9 cellular contexts compared by ENCODE assay signal in genomic region chr14:83071888-83072501, GRCh38.
A peak's percentile ranks its signal among the peaks of the same experiment; 100 is the strongest.
DNase-seq lines count a peak whose midpoint lies in the region; TF ChIP-seq lines count a peak whose summit lies in the region.
"Had no signal": no experiment of that assay in that cellular context is flagged by ENCODE, and none has a peak within 500 bp of the region (broad histone marks: within the 10 kb centered on the region; RNA-seq: fewer than 3 reads in every experiment).

No MANE protein-coding gene starts in this region.

- no peaks in the 10 kb centered on the region for H3K9me2 ChIP-seq in Loucy (replicated peaks; ENCODE audit: low read depth, low read length)

- H2AFZ ChIP-seq in Loucy (ENCODE audit: low read length) = peak overlapping the region; percentile 96

- H3K27me3 Mint-ChIP-seq in activated T-helper 1 cell treated with anti-CD3 and anti-CD28 coated beads, Interleukin-12 subunit alpha, Interleukin-12 subunit beta, Interleukin-2, Interleukin-4 antibody, amounts not matched to agents 30 ng/mL and 10 ng/mL and 1 ng/mL, durations not matched to agents 14 hours and 24 hours and 36 hours (ENCODE audit: insufficient read depth) = no peaks in the 10 kb centered on the region
- no peaks in the 10 kb centered on the region for H3K27me3 Mint-ChIP-seq in activated naive CD8-positive, alpha-beta T cell treated with anti-CD3 and anti-CD28 coated beads for 36 hours
- H3K27me3 Mint-ChIP-seq: CD4-positive, alpha-beta memory T cell had no signal

- no peaks in the 10 kb centered on the region for H4K20me1 ChIP-seq in Loucy (ENCODE audit: insufficient read depth, low read length, poor library complexity, severe bottlenecking)

- H3K27ac Mint-ChIP-seq in activated T-helper 1 cell treated with anti-CD3 and anti-CD28 coated beads, Interleukin-12 subunit alpha, Interleukin-12 subunit beta, Interleukin-2, Interleukin-4 antibody, amounts not matched to agents 30 ng/mL and 10 ng/mL and 1 ng/mL, durations not matched to agents 14 hours and 24 hours and 36 hours = no peak overlapping the region
- no peak overlapping the region for H3K27ac Mint-ChIP-seq in activated naive CD8-positive, alpha-beta T cell treated with anti-CD3 and anti-CD28 coated beads for 36 hours
- H3K27ac Mint-ChIP-seq: CD4-positive, alpha-beta memory T cell had no signal

- H3K79me2 ChIP-seq in Loucy (ENCODE audit: insufficient read depth, low read length) = no peaks in the 10 kb centered on the region

- H3K4me3 Mint-ChIP-seq in activated T-helper 1 cell treated with anti-CD3 and anti-CD28 coated beads, Interleukin-12 subunit alpha, Interleukin-12 subunit beta, Interleukin-2, Interleukin-4 antibody, amounts not matched to agents 30 ng/mL and 10 ng/mL and 1 ng/mL, durations not matched to agents 14 hours and 24 hours and 36 hours = no peak overlapping the region
- no peak overlapping the region for H3K4me3 Mint-ChIP-seq in activated naive CD8-positive, alpha-beta T cell treated with anti-CD3 and anti-CD28 coated beads for 36 hours
- H3K4me3 Mint-ChIP-seq: CD4-positive, alpha-beta memory T cell had no signal

- H3K4me1 ChIP-seq in Loucy (ENCODE audit: insufficient read depth, low read length, poor library complexity, severe bottlenecking) (no peaks in the 10 kb centered on the region), adipocyte (ENCODE audit: control insufficient read depth, insufficient read depth, low read length) (no peaks in the 10 kb centered on the region)

- H3K4me1 Mint-ChIP-seq in activated T-helper 1 cell treated with anti-CD3 and anti-CD28 coated beads, Interleukin-12 subunit alpha, Interleukin-12 subunit beta, Interleukin-2, Interleukin-4 antibody, amounts not matched to agents 30 ng/mL and 10 ng/mL and 1 ng/mL, durations not matched to agents 14 hours and 24 hours and 36 hours (ENCODE audit: low read depth) = no peaks in the 10 kb centered on the region
- H3K4me1 Mint-ChIP-seq in activated naive CD8-positive, alpha-beta T cell treated with anti-CD3 and anti-CD28 coated beads for 36 hours = no peaks in the 10 kb centered on the region
- H3K4me1 Mint-ChIP-seq: CD4-positive, alpha-beta memory T cell had no signal

- peak; percentile 63 for TF ChIP-seq CTCF in Loucy (conservative IDR thresholded peaks at IDR 0.05; ENCODE audit: low read length)

- no peaks in the 10 kb centered on the region for H3K36me3 Mint-ChIP-seq in activated T-helper 1 cell treated with anti-CD3 and anti-CD28 coated beads, Interleukin-12 subunit alpha, Interleukin-12 subunit beta, Interleukin-2, Interleukin-4 antibody, amounts not matched to agents 30 ng/mL and 10 ng/mL and 1 ng/mL, durations not matched to agents 14 hours and 24 hours and 36 hours (ENCODE audit: low read depth)
- H3K36me3 Mint-ChIP-seq in activated naive CD8-positive, alpha-beta T cell treated with anti-CD3 and anti-CD28 coated beads for 36 hours = no peaks in the 10 kb centered on the region
- H3K36me3 Mint-ChIP-seq: CD4-positive, alpha-beta memory T cell had no signal

- H3K36me3 ChIP-seq in Loucy (ENCODE audit: insufficient read depth, low read length) (no peaks in the 10 kb centered on the region), adipocyte (ENCODE audit: control insufficient read depth, insufficient read depth, low read length, severe bottlenecking) (no peaks in the 10 kb centered on the region)

- H3K4me3 ChIP-seq in Loucy (ENCODE audit: low read length, poor library complexity, severe bottlenecking) (peak overlapping the region; percentile 60), adipocyte (ENCODE audit: low read length) (no peak overlapping the region)

- H3K9me3 ChIP-seq in Loucy (ENCODE audit: insufficient read depth, low read depth, low read length) = no peaks in the 10 kb centered on the region
- H3K9me3 ChIP-seq in adipocyte (ENCODE audit: control insufficient read depth, low read length) = peaks cover 8% of the 10 kb centered on the region

- peak; percentile 23 for DNase-seq in SKM-1 treated with dmso at 0.1 percent for 144 hours (lab: John Stamatoyannopoulos, UW; ENCODE audit: unreplicated experiment)
- no peak for DNase-seq in SKM-1 (lab: John Stamatoyannopoulos, UW; ENCODE audit: unreplicated experiment)
- DNase-seq in adipocyte (ENCODE audit: low read depth) = peak; percentile 10
- peak; percentile 2 for DNase-seq in stromal cell of bone marrow (ENCODE audit: low read depth)
- DNase-seq in activated T-helper 1 cell treated with anti-CD3 and anti-CD28 coated beads, Interleukin-12 subunit alpha, Interleukin-12 subunit beta, Interleukin-2, Interleukin-4 antibody, amounts not matched to agents 30 ng/mL and 10 ng/mL and 1 ng/mL, durations not matched to agents 14 hours and 24 hours and 36 hours (ENCODE audit: low spot score) = no peak
- no peak for DNase-seq in activated naive CD8-positive, alpha-beta T cell treated with anti-CD3 and anti-CD28 coated beads for 36 hours
- DNase-seq in activated effector memory CD4-positive, alpha-beta T cell treated with Interleukin-2 at 50 U/mL for 16 hours = no peak
- DNase-seq: CD4-positive, alpha-beta memory T cell had no signal

- intact Hi-C loops in activated T-helper 1 cell treated with anti-CD3 and anti-CD28 coated beads, Interleukin-12 subunit alpha, Interleukin-12 subunit beta, Interleukin-2, Interleukin-4 antibody, amounts not matched to agents 30 ng/mL and 10 ng/mL and 1 ng/mL, durations not matched to agents 14 hours and 24 hours and 36 hours (cut with micrococcal nuclease) = no loop called here

- H3K27me3 ChIP-seq in Loucy (ENCODE audit: insufficient read depth, low read length, poor library complexity, severe bottlenecking) = no peaks in the 10 kb centered on the region
- no peaks in the 10 kb centered on the region for H3K27me3 ChIP-seq in adipocyte (replicated peaks; ENCODE audit: control insufficient read depth, insufficient read depth, low read length)

- H3F3A ChIP-seq in Loucy (ENCODE audit: low read depth) = no peaks in the 10 kb centered on the region

- H3K9me3 Mint-ChIP-seq in activated T-helper 1 cell treated with anti-CD3 and anti-CD28 coated beads, Interleukin-12 subunit alpha, Interleukin-12 subunit beta, Interleukin-2, Interleukin-4 antibody, amounts not matched to agents 30 ng/mL and 10 ng/mL and 1 ng/mL, durations not matched to agents 14 hours and 24 hours and 36 hours = peaks cover 7% of the 10 kb centered on the region
- peaks cover 5% of the 10 kb centered on the region for H3K9me3 Mint-ChIP-seq in activated naive CD8-positive, alpha-beta T cell treated with anti-CD3 and anti-CD28 coated beads for 36 hours

- peak overlapping the region; percentile 58 for H3K4me2 ChIP-seq in Loucy (ENCODE audit: low read depth, low read length, poor library complexity, severe bottlenecking)

- H3K9ac ChIP-seq in Loucy (ENCODE audit: low read depth, low read length, poor library complexity, severe bottlenecking) (no peak overlapping the region), adipocyte (ENCODE audit: low read length) (no peak overlapping the region)

Comparison
In these comparisons a context has a peak if more than half of its experiments do, and no peak if none do; other contexts are left out.
1. DNase-seq: peak in SKM-1 treated with dmso at 0.1 percent for 144 hours (single experiment), adipocyte (single experiment) and stromal cell of bone marrow (single experiment); none in SKM-1 (single experiment), activated T-helper 1 cell treated with anti-CD3 and anti-CD28 coated beads, Interleukin-12 subunit alpha, Interleukin-12 subunit beta, Interleukin-2, Interleukin-4 antibody, amounts not matched to agents 30 ng/mL and 10 ng/mL and 1 ng/mL, durations not matched to agents 14 hours and 24 hours and 36 hours (single experiment), activated naive CD8-positive, alpha-beta T cell treated with anti-CD3 and anti-CD28 coated beads for 36 hours (single experiment) and activated effector memory CD4-positive, alpha-beta T cell treated with Interleukin-2 at 50 U/mL for 16 hours (single experiment).